17 cellular contexts compared by ENCODE assay signal in genomic region chr9:123261006-123261677, GRCh38. TPM values are rescaled to one million over a fixed set of nuclear protein-coding genes. Genes with fewer than 3 reads are reported as not detected.
DNase-seq lines count a peak whose midpoint lies in the region; FAIRE-seq and TF ChIP-seq lines count a peak whose summit lies in the region.
"Had no signal": no experiment of that assay in that cellular context is flagged by ENCODE, and none has a peak within 500 bp of the region (broad histone marks: within the 10 kb centered on the region; RNA-seq: fewer than 3 reads in every experiment).

No MANE protein-coding gene starts in this region.

- no peak overlapping the region for H2AFZ ChIP-seq in OCI-LY7 (ENCODE audit: low read length)

- H3K36me3 ChIP-seq in BLaER1: peaks cover 37% of the 10 kb centered on the region
- H3K36me3 ChIP-seq in OCI-LY7 (ENCODE audit: insufficient read depth, low read length): peaks cover 24% of the 10 kb centered on the region
- H3K36me3 ChIP-seq in small intestine (ENCODE audit: control insufficient read depth in 2 of 2, insufficient read depth in 2 of 2, low read length in 2 of 2): no peaks in the 10 kb centered on the region
- H3K36me3 ChIP-seq in adrenal gland (replicated peaks in 1 of 2): no peaks in the 10 kb centered on the region
- H3K36me3 ChIP-seq: HAP-1 had no signal

- no peaks in the 10 kb centered on the region for H3K9me2 ChIP-seq in OCI-LY7 (ENCODE audit: insufficient read depth, low read length)

- peaks cover 100% of the 10 kb centered on the region for H4K20me1 ChIP-seq in BLaER1
- peaks cover 49% of the 10 kb centered on the region for H4K20me1 ChIP-seq in OCI-LY7 (ENCODE audit: insufficient read depth, low read length)

- 30 to 71% (median 41%) methylated on average over 3 of the region's 3 CpGs for WGBS in small intestine, 3 donors
- 85 to 93% (median 90%) methylated on average over 3 of the region's 3 CpGs for WGBS in adrenal gland, 4 donors

- peaks cover 95% of the 10 kb centered on the region for H3K79me2 ChIP-seq in OCI-LY7 (ENCODE audit: insufficient read depth, low read depth, low read length)

- no peak for DNase-seq in H54 (ENCODE audit: insufficient read length, low spot score)
- DNase-seq in OCI-LY7 (ENCODE audit: low spot score): no peak
- DNase-seq in small intestine: peak; percentile 67
- no peak for DNase-seq in SIG-M5 (lab: John Stamatoyannopoulos, UW)
- no peak for DNase-seq in DMS53 (lab: John Stamatoyannopoulos, UW)
- DNase-seq in adrenal gland: no peak
- DNase-seq: COR-L47, DMS153, NCI-H1436 treated with DMSO at 0.1 percent for 48 hours, NCI-H2081, NCI-H510A, T-cell had no signal

- intact Hi-C loops in OCI-LY7 (cut with micrococcal nuclease; ENCODE audit: unreplicated experiment): no loop called here
- intact Hi-C loops in adrenal gland (cut with DNase I): no loop called here

- H3K9me3 ChIP-seq in BLaER1: peaks cover 24% of the 10 kb centered on the region
- no peaks in the 10 kb centered on the region for H3K9me3 ChIP-seq in OCI-LY7 (ENCODE audit: low read length)
- no peaks in the 10 kb centered on the region for H3K9me3 ChIP-seq in small intestine (ENCODE audit: control insufficient read depth, low read depth)
- H3K9me3 ChIP-seq in adrenal gland (replicated peaks in 1 of 3): no peaks in the 10 kb centered on the region
- H3K9me3 ChIP-seq: HAP-1 had no signal

- H3K9ac ChIP-seq in BLaER1: no peak overlapping the region

- CTCF ChIA-PET in OCI-LY7 (lab: Charles Lee; ENCODE audit: unreplicated experiment): no interaction called here

- TF ChIP-seq POLR2A in H54 (IDR thresholded peaks at IDR 0.05; ENCODE audit: low read depth, low read length) (no peak), adrenal gland (IDR thresholded peaks at IDR 0.05) (no peak)

- BruUV-seq in OCI-LY7 (replicated peaks; lab: Mats Ljungman, UMichigan): no TSS peak

- H3K27ac ChIP-seq in BLaER1 (no peak overlapping the region), OCI-LY7 (ENCODE audit: low read depth, low read length, poor library complexity, severe bottlenecking) (no peak overlapping the region), small intestine (ENCODE audit: low read depth in 1 of 2, low read length in 1 of 2) (no peak overlapping the region), adrenal gland (no peak overlapping the region)
- H3K27ac ChIP-seq: SK-N-MC had no signal

- H3K4me2 ChIP-seq in BLaER1 (peak overlapping the region; percentile 32), OCI-LY7 (ENCODE audit: low read length) (peak overlapping the region; percentile 36; the same call in 1 of the 2 replicates)

- FAIRE-seq in H54 (lab: Jason Lieb, UNC) (peak; percentile 87), small intestine (lab: Jason Lieb, UNC) (no peak)
- FAIRE-seq: A204.1, K562 had no signal

- no peaks in the 10 kb centered on the region for H3K27me3 ChIP-seq in BLaER1
- no peaks in the 10 kb centered on the region for H3K27me3 ChIP-seq in small intestine (ENCODE audit: control insufficient read depth in 2 of 2, insufficient read depth in 2 of 2, low read length in 2 of 2)
- H3K27me3 ChIP-seq in adrenal gland: no peaks in the 10 kb centered on the region

- POLR2A ChIA-PET in OCI-LY7 (lab: Charles Lee): interaction anchor here (0.6 to 4.2 kb wide), 9 partner anchors 8 to 123 kb away, joined by 3 to 31 read pairs (median 4); no protein-coding TSS in a partner anchor

- H3K4me1 ChIP-seq in BLaER1: peaks cover 62% of the 10 kb centered on the region
- H3K4me1 ChIP-seq in OCI-LY7 (ENCODE audit: insufficient read depth, low read length, poor library complexity, severe bottlenecking): peaks cover 64% of the 10 kb centered on the region
- H3K4me1 ChIP-seq in small intestine (ENCODE audit: control insufficient read depth in 2 of 2, insufficient read depth in 1 of 2, low read depth in 1 of 2, low read length in 1 of 2): peaks cover 0 to 7% of the 10 kb centered on the region in 2 donors
- no peaks in the 10 kb centered on the region for H3K4me1 ChIP-seq in adrenal gland (replicated peaks in 1 of 2)

- no peak for TF ChIP-seq CTCF in OCI-LY7 (conservative IDR thresholded peaks at IDR 0.05; ENCODE audit: low read length)
- TF ChIP-seq CTCF in adrenal gland (IDR thresholded peaks at IDR 0.05): no peak

- H3K4me3 ChIP-seq in BLaER1 (no peak overlapping the region), OCI-LY7 (ENCODE audit: low read depth, low read length, poor library complexity, severe bottlenecking) (no peak overlapping the region), small intestine (ENCODE audit: low read depth in 1 of 2, low read length in 2 of 2) (no peak overlapping the region), adrenal gland (no peak overlapping the region)
- H3K4me3 ChIP-seq: HAP-1, K562, SK-N-MC had no signal

RNA-seq across cellular contexts. Expression of gene STRBP, which starts 7.2 kb away (rescaled TPM):
- 82.8 and 96.0 TPM in 2 replicates for total RNA-seq in OCI-LY7 (2014; rRNA removed; shearing (Covaris generic))
- 179 and 184 TPM in 2 replicates for total RNA-seq in OCI-LY7 (2022)
- 10 to 100 TPM; 13.8 to 23.0 (median 22.9) TPM for polyA plus RNA-seq in small intestine
- total RNA-seq in adrenal gland: 10 to 100 TPM in 3 of 8 donors, 1 to 10 TPM in 5; 5.3 to 12.4 (median 8.1) TPM
- polyA plus RNA-seq in adrenal gland: 1 to 10 TPM; 4.2 to 8.6 (median 5.1) TPM

Comparison
In these comparisons a context has a peak if more than half of its experiments do, and no peak if none do; other contexts are left out.
1. RNA of gene STRBP, which starts 7.2 kb away (total RNA-seq): 82.8 to 184 TPM in OCI-LY7; 5.3 to 12.4 TPM in adrenal gland; every median in the first group is over 4 times any median in the second.